In the genomic region with DNA sequence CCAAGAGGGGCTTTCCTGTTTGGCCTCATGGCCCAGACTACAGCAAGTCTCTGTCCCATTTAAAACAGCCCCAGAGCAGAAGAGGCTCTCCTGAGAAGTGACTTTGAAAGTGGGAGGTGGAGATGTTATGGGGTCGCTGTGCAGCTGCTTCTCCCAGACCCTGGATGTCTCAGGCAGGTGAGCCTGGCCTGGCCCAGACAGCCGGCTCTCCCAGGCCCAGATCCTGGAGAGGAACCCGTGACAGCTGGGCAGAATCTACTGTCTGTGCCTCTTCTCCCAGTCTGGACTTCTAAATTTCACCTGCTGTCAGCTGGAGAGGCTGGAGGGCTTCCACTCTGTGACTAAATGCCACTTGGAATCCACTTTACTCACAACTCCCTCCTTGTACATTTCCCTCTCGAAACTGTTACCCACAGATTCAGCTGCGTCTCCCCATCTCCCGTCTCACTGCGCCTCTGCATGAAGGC, we compare ENCODE assay signal across 9 cellular contexts. TPM values are rescaled to one million over a fixed set of nuclear protein-coding genes. Genes with fewer than 3 reads are reported as not detected.
DNase-seq lines count a peak whose midpoint lies in the region; ATAC-seq and TF ChIP-seq lines count a peak whose summit lies in the region.
"Had no signal": no experiment of that assay in that cellular context is flagged by ENCODE, and none has a peak within 500 bp of the region (broad histone marks: within the 10 kb centered on the region; RNA-seq: fewer than 3 reads in every experiment).

No MANE protein-coding gene starts in this region.

- H3K9ac ChIP-seq in OCI-LY3 (ENCODE audit: low read length), result peak overlapping the region; percentile 73

- ATAC-seq in HG02759 (IDR thresholded peaks at IDR 0.05; ENCODE audit: unreplicated experiment), result no peak

- H4K20me1 ChIP-seq in OCI-LY3 (ENCODE audit: insufficient read depth, low read length), result no peaks in the 10 kb centered on the region

- intact Hi-C loops in sigmoid colon (cut with DNase I), result no loop called here

- H3K79me2 ChIP-seq in OCI-LY3 (ENCODE audit: low read length), result no peaks in the 10 kb centered on the region

- no peak for DNase-seq in sigmoid colon
- no peak for DNase-seq in NCI-H1048 (lab: John Stamatoyannopoulos, UW)
- DNase-seq in stimulated activated CD4-positive, alpha-beta T cell treated with anti-CD3 and anti-CD28 coated beads, Interleukin-4, amount 100 ng/mL, for 4 hours, result no peak
- DNase-seq in NCI-H510A (lab: John Stamatoyannopoulos, UW), result no peak

- H3K9me3 ChIP-seq in OCI-LY3 (ENCODE audit: insufficient read depth, low read length) (no peaks in the 10 kb centered on the region), esophagus (ENCODE audit: control insufficient read depth in 2 of 2, insufficient read depth in 1 of 2, low read depth in 1 of 2, low read length in 1 of 2) (no peaks in the 10 kb centered on the region), sigmoid colon (no peaks in the 10 kb centered on the region)
- H3K9me3 ChIP-seq: uterus had no signal

- peak overlapping the region; percentile 76 for H3K27ac ChIP-seq in OCI-LY3 (ENCODE audit: low read length)
- H3K27ac ChIP-seq in esophagus (ENCODE audit: low read depth in 2 of 2, low read length in 1 of 2), result peak overlapping the region; percentile 54 to 62
- H3K27ac ChIP-seq in sigmoid colon, result peak overlapping the region; percentile 42 to 68 (median 52)

- H2AFZ ChIP-seq in OCI-LY3 (ENCODE audit: low read depth, low read length), result peak overlapping the region; percentile 63; the same call in 1 of the 2 replicates

- H3K4me3 ChIP-seq in GM08714 (ENCODE audit: low read length) (peak overlapping the region; percentile 28; the same call in 1 of the 2 replicates), OCI-LY3 (ENCODE audit: low read length) (peak overlapping the region; percentile 77), esophagus (ENCODE audit: low read depth in 1 of 2, low read length in 2 of 2) (no peak overlapping the region), sigmoid colon (no peak overlapping the region)
- H3K4me3 ChIP-seq: uterus had no signal

- TF ChIP-seq CTCF in OCI-LY3 (IDR thresholded peaks at IDR 0.05; ENCODE audit: low read depth, low read length) (no peak), sigmoid colon (IDR thresholded peaks at IDR 0.05) (no peak)

- WGBS in esophagus, 2 donors, result 66 to 68% methylated on average over 7 of the region's 7 CpGs
- 45 to 63% methylated on average over 7 of the region's 7 CpGs for WGBS in sigmoid colon, 2 donors

- H3K4me1 ChIP-seq in OCI-LY3 (ENCODE audit: low read length) (peaks cover 39% of the 10 kb centered on the region), esophagus (ENCODE audit: control insufficient read depth in 2 of 2, insufficient read depth in 2 of 2, low read length in 1 of 2) (peaks cover 0 to 5% of the 10 kb centered on the region in 2 donors), sigmoid colon (peaks cover 0 to 3% (median 0%) of the 10 kb centered on the region in 4 donors)
- H3K4me1 ChIP-seq: uterus had no signal

- H3K36me3 ChIP-seq in OCI-LY3 (replicated peaks; ENCODE audit: low read depth, low read length) (peaks cover 6% of the 10 kb centered on the region), esophagus (ENCODE audit: control insufficient read depth in 2 of 2, insufficient read depth in 2 of 2, low read length in 1 of 2) (peaks cover 0 to 1% of the 10 kb centered on the region in 2 donors), sigmoid colon (no peaks in the 10 kb centered on the region)
- H3K36me3 ChIP-seq: uterus had no signal

- no peak for TF ChIP-seq EP300 in sigmoid colon (IDR thresholded peaks at IDR 0.05)

- H3K4me2 ChIP-seq in OCI-LY3 (ENCODE audit: low read length), result peak overlapping the region; percentile 89

- no peaks in the 10 kb centered on the region for H3K27me3 ChIP-seq in OCI-LY3 (ENCODE audit: low read depth, low read length)
- no peaks in the 10 kb centered on the region for H3K27me3 ChIP-seq in esophagus (ENCODE audit: control insufficient read depth in 1 of 2, insufficient read depth in 2 of 2, low read length in 2 of 2)
- no peaks in the 10 kb centered on the region for H3K27me3 ChIP-seq in sigmoid colon
- H3K27me3 ChIP-seq: uterus had no signal

- TF ChIP-seq POLR2A in sigmoid colon (IDR thresholded peaks at IDR 0.05), result no peak

RNA-seq across cellular contexts. Expression of a gene that starts 20.5 kb away (rescaled TPM):
- under 1 TPM; 0.62 to 0.86 TPM for polyA plus RNA-seq in esophagus
- total RNA-seq in sigmoid colon, result 1 to 10 TPM; 1.2 to 3.0 (median 2.2) TPM
- polyA plus RNA-seq in sigmoid colon, result 10 to 100 TPM in 1 of 3 donors, 1 to 10 TPM in 1, under 1 TPM in 1; 0.60 to 11.9 (median 1.4) TPM

RNA-seq across cellular contexts. Expression of a gene that starts 33.8 kb away (rescaled TPM):
- polyA plus RNA-seq in esophagus, result under 1 TPM; 0.47 to 0.73 TPM
- 10 to 100 TPM; 14.3 to 31.9 (median 16.8) TPM for total RNA-seq in sigmoid colon
- 1 to 10 TPM in 2 of 3 donors, under 1 TPM in 1; 0.46 to 1.8 (median 1.5) TPM for polyA plus RNA-seq in sigmoid colon

Comparison
In these comparisons a context has a peak if more than half of its experiments do, and no peak if none do; other contexts are left out.
1. H3K4me3 ChIP-seq: peak in GM08714 (single experiment) and OCI-LY3 (single experiment); none in esophagus (0 of 2) and sigmoid colon (0 of 4).
2. Peak in every context shown above with its lines, with median percentiles within 50 percentile points of each other: H3K27ac ChIP-seq.